Comparison of ENCODE assay signal across 8 cellular contexts in the genomic region with DNA sequence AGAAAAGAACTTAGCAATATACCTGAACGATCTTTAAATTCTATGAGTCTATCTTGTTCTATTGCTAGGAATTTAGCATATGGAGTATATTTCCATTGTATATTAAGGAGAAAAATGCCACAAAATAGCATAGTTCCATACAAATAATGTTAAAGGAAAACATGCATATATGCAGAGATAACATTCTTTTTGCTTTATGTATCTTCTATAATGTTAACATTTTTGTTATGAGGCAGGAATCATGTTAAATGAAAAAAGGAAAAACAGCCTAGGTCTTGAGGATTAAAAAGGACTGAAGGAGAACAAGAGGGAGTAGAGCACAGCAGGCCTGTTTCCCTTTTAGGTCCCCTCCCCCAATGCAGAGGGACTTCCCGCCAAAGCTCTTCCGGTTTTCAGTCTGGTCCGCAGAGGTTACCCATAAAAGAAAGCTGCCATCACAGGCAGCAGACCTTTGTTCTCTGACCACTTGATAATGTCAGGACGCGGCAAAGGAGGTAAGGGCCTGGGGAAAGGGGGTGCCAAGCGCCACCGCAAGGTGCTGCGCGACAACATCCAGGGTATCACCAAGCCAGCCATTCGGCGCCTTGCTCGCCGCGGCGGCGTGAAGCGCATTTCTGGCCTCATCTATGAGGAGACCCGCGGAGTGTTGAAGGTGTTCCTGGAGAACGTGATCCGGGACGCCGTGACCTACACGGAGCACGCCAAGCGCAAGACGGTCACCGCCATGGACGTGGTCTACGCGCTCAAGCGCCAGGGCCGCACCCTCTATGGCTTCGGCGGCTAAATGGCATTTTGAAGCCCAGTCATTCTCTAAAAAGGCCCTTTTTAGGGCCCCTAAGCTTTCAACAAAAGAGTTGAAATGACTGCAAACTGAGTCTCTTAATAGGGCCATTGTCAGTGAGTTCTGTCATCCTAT.
DNase-seq lines count a peak whose midpoint lies in the region; ATAC-seq and TF ChIP-seq lines count a peak whose summit lies in the region.

No MANE protein-coding gene starts in this region.

- peak; percentile 48 for ATAC-seq in GM21360 (IDR thresholded peaks at IDR 0.05; ENCODE audit: unreplicated experiment)
- peak; percentile 70 for ATAC-seq in WTC11
- ATAC-seq in right lobe of liver: peak; percentile 62 to 83 (median 80)

- H3K4me1 ChIP-seq in CD8-positive, alpha-beta memory T cell (ENCODE audit: insufficient read depth, low read length): peaks cover 51% of the 10 kb centered on the region
- peaks cover 31% of the 10 kb centered on the region for H3K4me1 ChIP-seq in HUES6 (ENCODE audit: control insufficient read depth, insufficient read depth, low read length)
- H3K4me1 ChIP-seq in colonic mucosa: no peaks in the 10 kb centered on the region
- H3K4me1 ChIP-seq in right lobe of liver: peaks cover 0 to 5% (median 0%) of the 10 kb centered on the region in 4 donors

- H3K27ac ChIP-seq in CD8-positive, alpha-beta memory T cell (ENCODE audit: low read depth, low read length): peak overlapping the region; percentile 85
- H3K27ac ChIP-seq in HUES6 (ENCODE audit: low read depth, low read length) (peak overlapping the region; percentile 96), colonic mucosa (peak overlapping the region; percentile 91), right lobe of liver (peak overlapping the region; percentile 25 to 75 (median 74))

- H3K9ac ChIP-seq in HUES6 (ENCODE audit: low read length) (peak overlapping the region; percentile 98), colonic mucosa (ENCODE audit: low read depth in 2 of 2, low read length in 2 of 2) (peak overlapping the region; percentile 72 to 95)

- no peaks in the 10 kb centered on the region for H3K27me3 ChIP-seq in CD8-positive, alpha-beta memory T cell (ENCODE audit: insufficient read depth, low read length, poor library complexity, severe bottlenecking)
- H3K27me3 ChIP-seq in HUES6 (ENCODE audit: control insufficient read depth, insufficient read depth, low read length) (no peaks in the 10 kb centered on the region), colonic mucosa (no peaks in the 10 kb centered on the region), right lobe of liver (no peaks in the 10 kb centered on the region)

- no peaks in the 10 kb centered on the region for H3K36me3 ChIP-seq in CD8-positive, alpha-beta memory T cell (ENCODE audit: insufficient read depth, low read length)
- H3K36me3 ChIP-seq in HUES6 (ENCODE audit: control insufficient read depth, insufficient read depth, low read length): no peaks in the 10 kb centered on the region
- no peaks in the 10 kb centered on the region for H3K36me3 ChIP-seq in colonic mucosa
- no peaks in the 10 kb centered on the region for H3K36me3 ChIP-seq in right lobe of liver

- TF ChIP-seq CTCF in WTC11 (IDR thresholded peaks at IDR 0.05) (no peak), colonic mucosa (IDR thresholded peaks at IDR 0.05) (no peak), right lobe of liver (IDR thresholded peaks at IDR 0.05) (no peak)

- TF ChIP-seq POLR2A in right lobe of liver (IDR thresholded peaks at IDR 0.05): peak; percentile 54

- CTCF ChIA-PET in CD8-positive, alpha-beta memory T cell (lab: Charles Lee): interaction anchor here (0.7 to 1.5 kb wide), 2 partner anchors 12 to 754 kb away, joined by 3 to 8 read pairs; a partner anchor contains a TSS
- CTCF ChIA-PET in WTC11 (lab: Charles Lee): no interaction called here

- no peaks in the 10 kb centered on the region for H3K9me3 ChIP-seq in CD8-positive, alpha-beta memory T cell (ENCODE audit: low read length)
- H3K9me3 ChIP-seq in HUES6 (ENCODE audit: control insufficient read depth, insufficient read depth, low read depth, low read length) (no peaks in the 10 kb centered on the region), colonic mucosa (no peaks in the 10 kb centered on the region), right lobe of liver (no peaks in the 10 kb centered on the region)

- peak overlapping the region; percentile 74 for H3K4me3 ChIP-seq in CD8-positive, alpha-beta memory T cell (ENCODE audit: low read length)
- peak overlapping the region; percentile 83 for H3K4me3 ChIP-seq in HUES6 (ENCODE audit: low read depth, low read length)
- H3K4me3 ChIP-seq in colonic mucosa: peak overlapping the region; percentile 41
- H3K4me3 ChIP-seq in right lobe of liver: peak overlapping the region; percentile 32 to 60 (median 39)

- peaks cover 2 to 14% (median 3%) of the 10 kb centered on the region in 3 donors for H3K36me3 Mint-ChIP-seq in CD8-positive, alpha-beta memory T cell
- H3K36me3 Mint-ChIP-seq in WTC11: peaks cover 12% of the 10 kb centered on the region; the same call in 1 of the 2 replicates

- 16% methylated on average over 9 of the region's 36 CpGs for WGBS in right lobe of liver (ENCODE audit: insufficient coverage, low coverage, low lambda C conversion rate, missing lambda C conversion rate)

- peaks cover 0 to 3% of the 10 kb centered on the region in 2 donors for H3K27me3 Mint-ChIP-seq in CD8-positive, alpha-beta memory T cell
- H3K27me3 Mint-ChIP-seq in WTC11 (ENCODE audit: low read depth): no peaks in the 10 kb centered on the region

- intact Hi-C loops in colonic mucosa (cut with DNase I): no loop called here
- intact Hi-C loops in right lobe of liver (cut with DNase I): no loop called here

- peak overlapping the region; percentile 95 to 98 (median 98) for H3K4me3 Mint-ChIP-seq in CD8-positive, alpha-beta memory T cell
- H3K4me3 Mint-ChIP-seq in WTC11: peak overlapping the region; percentile 97

- POLR2A ChIA-PET in CD8-positive, alpha-beta memory T cell (lab: Charles Lee): interaction anchor here (0.5 to 3.4 kb wide), 9 partner anchors 8 to 752 kb away, joined by 3 to 9 read pairs (median 4); a partner anchor contains a TSS
- POLR2A ChIA-PET in WTC11 (lab: Charles Lee): interaction anchor here (0.6 to 3.4 kb wide), 22 partner anchors 9 to 1107 kb away, joined by 3 to 50 read pairs (median 6); a partner anchor contains a TSS

- no peaks in the 10 kb centered on the region for H3K9me3 Mint-ChIP-seq in CD8-positive, alpha-beta memory T cell
- H3K9me3 Mint-ChIP-seq in WTC11: no peaks in the 10 kb centered on the region

- H3K4me1 Mint-ChIP-seq in CD8-positive, alpha-beta memory T cell: peaks cover 44 to 61% (median 49%) of the 10 kb centered on the region in 3 donors
- peaks cover 59% of the 10 kb centered on the region for H3K4me1 Mint-ChIP-seq in WTC11

- peak overlapping the region; percentile 95 to 99 (median 98) for H3K27ac Mint-ChIP-seq in CD8-positive, alpha-beta memory T cell
- peak overlapping the region; percentile 99 for H3K27ac Mint-ChIP-seq in WTC11

- peak; percentile 30 to 75 (median 67) for DNase-seq in CD8-positive, alpha-beta memory T cell
- peak; percentile 77 for DNase-seq in WTC11 (ENCODE audit: low spot score)
- peak; percentile 86 for DNase-seq in colonic mucosa
- DNase-seq in right lobe of liver: peak in 1 of 3 donors; percentile 33
- DNase-seq in stimulated activated CD8-positive, alpha-beta memory T cell treated with anti-CD3 and anti-CD28 coated beads, Interleukin-2, amount 100 ng/mL, for 48 hours (ENCODE audit: low read depth in 2 of 2): peak; percentile 59 to 61
- no peak for DNase-seq in NCI-H2107 treated with DMSO at 0.1 percent for 48 hours (lab: John Stamatoyannopoulos, UW; ENCODE audit: unreplicated experiment)

TF ChIP-seq in WTC11, 78 proteins besides CTCF, POLR2A, EP300 and RAD21 (continues in another document):
- TF ChIP-seq ATF1 (CRISPR knock-in tag; IDR thresholded peaks at IDR 0.05) (0 out of 2 replicates have a peak, but pooled peaks have one; percentile 54), ZNF317 (CRISPR knock-in tag; IDR thresholded peaks at IDR 0.05; ENCODE audit: borderline replicate concordance, low read depth) (peak; percentile 45; the same call in 1 of the 2 replicates), FOXP1 (CRISPR knock-in tag; IDR thresholded peaks at IDR 0.05; ENCODE audit: borderline replicate concordance) (peak; percentile 98), ZNF263 (CRISPR knock-in tag; IDR thresholded peaks at IDR 0.05; ENCODE audit: low read depth) (no peak), SOX15 (CRISPR knock-in tag; IDR thresholded peaks at IDR 0.05) (no peak), TCF7 (CRISPR knock-in tag; IDR thresholded peaks at IDR 0.05; ENCODE audit: low read depth) (no peak; the same call in 1 of the 2 replicates), CREM (CRISPR knock-in tag; IDR thresholded peaks at IDR 0.05) (peak; percentile 78; the same call in 1 of the 2 replicates), FOXJ3 (CRISPR knock-in tag; IDR thresholded peaks at IDR 0.05; ENCODE audit: borderline replicate concordance) (no peak)
- TF ChIP-seq, protein P1, sequence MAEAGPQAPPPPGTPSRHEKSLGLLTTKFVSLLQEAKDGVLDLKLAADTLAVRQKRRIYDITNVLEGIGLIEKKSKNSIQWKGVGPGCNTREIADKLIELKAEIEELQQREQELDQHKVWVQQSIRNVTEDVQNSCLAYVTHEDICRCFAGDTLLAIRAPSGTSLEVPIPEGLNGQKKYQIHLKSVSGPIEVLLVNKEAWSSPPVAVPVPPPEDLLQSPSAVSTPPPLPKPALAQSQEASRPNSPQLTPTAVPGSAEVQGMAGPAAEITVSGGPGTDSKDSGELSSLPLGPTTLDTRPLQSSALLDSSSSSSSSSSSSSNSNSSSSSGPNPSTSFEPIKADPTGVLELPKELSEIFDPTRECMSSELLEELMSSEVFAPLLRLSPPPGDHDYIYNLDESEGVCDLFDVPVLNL (CRISPR knock-in tag; IDR thresholded peaks at IDR 0.05; ENCODE audit: borderline replicate concordance, low read depth): peak; percentile 96
- TF ChIP-seq, protein P2, sequence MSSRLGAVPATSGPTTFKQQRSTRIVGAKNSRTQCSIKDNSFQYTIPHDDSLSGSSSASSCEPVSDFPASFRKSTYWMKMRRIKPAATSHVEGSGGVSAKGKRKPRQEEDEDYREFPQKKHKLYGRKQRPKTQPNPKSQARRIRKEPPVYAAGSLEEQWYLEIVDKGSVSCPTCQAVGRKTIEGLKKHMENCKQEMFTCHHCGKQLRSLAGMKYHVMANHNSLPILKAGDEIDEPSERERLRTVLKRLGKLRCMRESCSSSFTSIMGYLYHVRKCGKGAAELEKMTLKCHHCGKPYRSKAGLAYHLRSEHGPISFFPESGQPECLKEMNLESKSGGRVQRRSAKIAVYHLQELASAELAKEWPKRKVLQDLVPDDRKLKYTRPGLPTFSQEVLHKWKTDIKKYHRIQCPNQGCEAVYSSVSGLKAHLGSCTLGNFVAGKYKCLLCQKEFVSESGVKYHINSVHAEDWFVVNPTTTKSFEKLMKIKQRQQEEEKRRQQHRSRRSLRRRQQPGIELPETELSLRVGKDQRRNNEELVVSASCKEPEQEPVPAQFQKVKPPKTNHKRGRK (CRISPR knock-in tag; IDR thresholded peaks at IDR 0.05; ENCODE audit: borderline replicate concordance): peak; percentile 87; the same call in 1 of the 2 replicates
